19 cellular contexts compared by ENCODE assay signal in genomic region chr13:53783466-53783865, GRCh38.
DNase-seq lines count a peak whose midpoint lies in the region; ATAC-seq and TF ChIP-seq lines count a peak whose summit lies in the region.
"Had no signal": no experiment of that assay in that cellular context is flagged by ENCODE, and none has a peak within 500 bp of the region (broad histone marks: within the 10 kb centered on the region; RNA-seq: fewer than 3 reads in every experiment).

No MANE protein-coding gene starts in this region.

- no peak overlapping the region for H3K4me3 Mint-ChIP-seq in stimulated activated naive B cell treated with anti-CD40 and anti-IgM and Interleukin-4, amounts not matched to agents 10 μg/mL and 1 μg/mL and 100 μg/mL, for 72 hours
- H3K4me3 Mint-ChIP-seq: activated naive CD8-positive, alpha-beta T cell treated with anti-CD3 and anti-CD28 coated beads for 36 hours had no signal

- H3K4me3 ChIP-seq in heart right ventricle, result no peak overlapping the region
- H3K4me3 ChIP-seq: SJSA1, upper lobe of left lung had no signal

- H3K36me3 Mint-ChIP-seq in stimulated activated naive B cell treated with anti-CD40 and anti-IgM and Interleukin-4, amounts not matched to agents 10 μg/mL and 1 μg/mL and 100 μg/mL, for 72 hours, result no peaks in the 10 kb centered on the region
- H3K36me3 Mint-ChIP-seq: activated naive CD8-positive, alpha-beta T cell treated with anti-CD3 and anti-CD28 coated beads for 36 hours; CD4-positive, alpha-beta memory T cell had no signal

- no peaks in the 10 kb centered on the region for H3K36me3 ChIP-seq in heart right ventricle
- H3K36me3 ChIP-seq: SJSA1, upper lobe of left lung had no signal

- peaks cover 0 to 5% of the 10 kb centered on the region in 2 donors for H3K4me1 Mint-ChIP-seq in stimulated activated naive B cell treated with anti-CD40 and anti-IgM and Interleukin-4, amounts not matched to agents 10 μg/mL and 1 μg/mL and 100 μg/mL, for 72 hours

- no peak for TF ChIP-seq CTCF in heart right ventricle (IDR thresholded peaks at IDR 0.05)

- 84 to 86% methylated on average over 10 of the region's 10 CpGs for WGBS in heart right ventricle, 2 donors

- no peaks in the 10 kb centered on the region for H3K9me3 Mint-ChIP-seq in stimulated activated naive B cell treated with anti-CD40 and anti-IgM and Interleukin-4, amounts not matched to agents 10 μg/mL and 1 μg/mL and 100 μg/mL, for 72 hours

- intact Hi-C loops in heart right ventricle (cut with DNase I), result no loop called here

- no peak for ATAC-seq in stimulated activated naive CD8-positive, alpha-beta T cell treated with anti-CD3 and anti-CD28 coated beads, Interleukin-15, Interleukin-2, amounts not matched to agents 100 U/mL and 50 U/mL, for 24 hours
- ATAC-seq in stimulated activated naive B cell treated with anti-CD40 and anti-IgM and Interleukin-4, amounts not matched to agents 10 μg/mL and 1 μg/mL and 100 μg/mL, for 72 hours (replicated peaks), result no peak
- ATAC-seq in HG02678 (IDR thresholded peaks at IDR 0.05; ENCODE audit: unreplicated experiment), result no peak
- ATAC-seq in heart right ventricle, result no peak
- ATAC-seq: HCT116 had no signal

- peak; percentile 94 for DNase-seq in COLO668 (lab: John Stamatoyannopoulos, UW; ENCODE audit: unreplicated experiment)
- peak; percentile 78 for DNase-seq in NCI-H1105 treated with DMSO at 0.1 percent for 48 hours (lab: John Stamatoyannopoulos, UW)
- peak; percentile 97 for DNase-seq in NCI-H748 (lab: John Stamatoyannopoulos, UW; ENCODE audit: unreplicated experiment)
- DNase-seq in midbrain (lab: John Stamatoyannopoulos, UW), result peak; percentile 2
- DNase-seq in stimulated activated naive CD8-positive, alpha-beta T cell treated with anti-CD3 and anti-CD28 coated beads, Interleukin-15, Interleukin-2, amounts not matched to agents 100 U/mL and 50 U/mL, for 24 hours, result no peak
- DNase-seq in stimulated activated naive B cell treated with anti-CD40 and anti-IgM and Interleukin-4, amounts not matched to agents 10 μg/mL and 1 μg/mL and 100 μg/mL, for 72 hours, result no peak
- no peak for DNase-seq in heart right ventricle
- DNase-seq: activated CD4-positive, alpha-beta T cell treated with anti-CD3 and anti-CD28 coated beads for 48 hours; activated naive CD8-positive, alpha-beta T cell treated with anti-CD3 and anti-CD28 coated beads for 36 hours; CD4-positive, alpha-beta memory T cell; effector CD4-positive, alpha-beta T cell; GDM1; MM.1S; stimulated activated naive CD4-positive, alpha-beta T cell treated with Interleukin-2 at 50 U/mL for 16 hours had no signal

- no peaks in the 10 kb centered on the region for H3K9me3 ChIP-seq in heart right ventricle
- H3K9me3 ChIP-seq: SJSA1, upper lobe of left lung had no signal

- H3K27ac ChIP-seq in heart right ventricle, result no peak overlapping the region
- H3K27ac ChIP-seq: parathyroid adenoma, SJSA1, upper lobe of left lung had no signal

- no peak overlapping the region for H3K27ac Mint-ChIP-seq in stimulated activated naive B cell treated with anti-CD40 and anti-IgM and Interleukin-4, amounts not matched to agents 10 μg/mL and 1 μg/mL and 100 μg/mL, for 72 hours
- H3K27ac Mint-ChIP-seq: activated naive CD8-positive, alpha-beta T cell treated with anti-CD3 and anti-CD28 coated beads for 36 hours; CD4-positive, alpha-beta memory T cell had no signal

- H3K27me3 ChIP-seq in heart right ventricle, result peaks cover 0 to 17% (median 0%) of the 10 kb centered on the region in 7 donors
- H3K27me3 ChIP-seq: SJSA1, upper lobe of left lung had no signal

- H3K4me1 ChIP-seq in heart right ventricle, result peaks cover 0 to 4% (median 0%) of the 10 kb centered on the region in 9 donors
- H3K4me1 ChIP-seq: parathyroid adenoma, SJSA1, upper lobe of left lung had no signal

- no peaks in the 10 kb centered on the region for H3K27me3 Mint-ChIP-seq in stimulated activated naive B cell treated with anti-CD40 and anti-IgM and Interleukin-4, amounts not matched to agents 10 μg/mL and 1 μg/mL and 100 μg/mL, for 72 hours
- H3K27me3 Mint-ChIP-seq: activated naive CD8-positive, alpha-beta T cell treated with anti-CD3 and anti-CD28 coated beads for 36 hours; CD4-positive, alpha-beta memory T cell had no signal

Comparison
In these comparisons a context has a peak if more than half of its experiments do, and no peak if none do; other contexts are left out.
1. DNase-seq: peak in COLO668 (single experiment), NCI-H1105 treated with DMSO at 0.1 percent for 48 hours (single experiment), NCI-H748 (single experiment) and midbrain (single experiment); none in stimulated activated naive CD8-positive, alpha-beta T cell treated with anti-CD3 and anti-CD28 coated beads, Interleukin-15, Interleukin-2, amounts not matched to agents 100 U/mL and 50 U/mL, for 24 hours (single experiment), stimulated activated naive B cell treated with anti-CD40 and anti-IgM and Interleukin-4, amounts not matched to agents 10 μg/mL and 1 μg/mL and 100 μg/mL, for 72 hours (single experiment) and heart right ventricle (0 of 2).